11 cellular contexts compared by ENCODE assay signal in the genomic region with DNA sequence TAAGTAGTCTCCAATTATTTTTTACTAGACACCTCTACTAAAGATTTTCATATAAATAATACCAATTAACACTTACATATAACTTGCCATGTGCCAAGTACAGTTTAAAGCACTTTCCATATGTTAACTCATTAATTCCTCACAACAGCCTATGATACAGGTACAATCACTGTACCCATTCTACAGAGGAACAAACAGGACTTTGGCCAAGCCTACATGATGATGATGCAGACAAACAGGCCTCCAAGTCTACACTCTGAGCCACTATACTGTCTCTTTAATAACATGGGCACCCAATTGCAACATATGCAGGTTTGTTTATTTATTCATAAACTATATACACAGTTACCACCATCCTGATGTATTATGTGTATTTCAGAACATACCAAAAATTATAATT. TPM values are rescaled to one million over a fixed set of nuclear protein-coding genes. Genes with fewer than 3 reads are reported as not detected.
"Had no signal": no experiment of that assay in that cellular context is flagged by ENCODE, and none has a peak within 500 bp of the region (broad histone marks: within the 10 kb centered on the region; RNA-seq: fewer than 3 reads in every experiment).

No MANE protein-coding gene starts in this region.

- H3K36me3 ChIP-seq: HAP-1 had no signal

- ATAC-seq: HCT116 had no signal

- H2AFZ ChIP-seq: GM23248, GM23338 had no signal

- H3K27ac Mint-ChIP-seq: GM23338, HFFc6 had no signal

- H3K9me3 Mint-ChIP-seq: GM23338, H9 had no signal

- H3K4me3 Mint-ChIP-seq: GM23338, H9, HFFc6 had no signal

- H3K4me3 ChIP-seq: GM23248, GM23338, HAP-1 had no signal

- H3K27ac ChIP-seq: GM23248 had no signal

- DNase-seq: GM23248, GOT3, H7, H9, HCEC 1CT, HFFc6 had no signal

- FAIRE-seq: H1, H54 had no signal

- H3K9ac ChIP-seq: GM23248 had no signal

- H3K4me2 ChIP-seq: GM23338 had no signal

- H3K9me3 ChIP-seq: HAP-1 had no signal

RNA-seq across cellular contexts. Expression of gene TOX3, which starts 46.0 kb away (rescaled TPM):
- total RNA-seq: GM23248, HFFc6 had no signal
- polyA plus RNA-seq: GM23248 had no signal
